ENCODE assay signal across 12 cellular contexts in the genomic region with DNA sequence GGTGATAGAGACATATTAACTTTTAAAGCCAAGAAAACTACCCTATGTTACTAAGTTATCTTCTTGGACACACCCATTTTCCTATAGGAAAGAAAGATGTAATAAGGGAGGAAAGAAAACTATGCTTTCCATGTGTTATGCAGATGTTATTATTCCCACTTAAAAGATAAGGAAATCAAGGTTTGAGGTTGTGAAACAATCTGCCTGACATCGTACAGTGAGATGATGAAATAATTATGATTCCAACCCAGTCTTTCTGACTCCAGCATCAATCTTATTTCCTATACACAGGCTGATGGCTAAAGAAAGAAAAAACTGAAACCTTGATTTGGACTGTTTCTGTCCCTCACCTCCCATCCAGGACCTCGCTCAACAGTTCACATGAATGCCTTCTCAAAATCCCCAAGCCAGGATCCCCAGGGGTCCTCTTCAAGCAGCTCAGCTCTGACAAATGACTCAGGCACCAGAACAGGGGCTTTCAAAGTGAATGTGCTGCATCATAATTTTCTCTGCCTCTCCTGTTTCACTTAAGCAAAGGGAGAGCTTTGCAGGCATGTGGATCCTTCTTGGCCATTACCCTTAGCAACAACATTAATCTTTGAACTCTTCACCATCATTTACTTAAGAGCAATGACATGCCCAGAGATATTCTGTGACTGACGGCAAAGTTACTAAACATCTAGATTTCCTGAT. TPM values are rescaled to one million over a fixed set of nuclear protein-coding genes. Genes with fewer than 3 reads are reported as not detected.
A peak's percentile ranks its signal among the peaks of the same experiment; 100 is the strongest.
DNase-seq lines count a peak whose midpoint lies in the region; TF ChIP-seq lines count a peak whose summit lies in the region.
"Had no signal": no experiment of that assay in that cellular context is flagged by ENCODE, and none has a peak within 500 bp of the region (broad histone marks: within the 10 kb centered on the region; RNA-seq: fewer than 3 reads in every experiment).

No MANE protein-coding gene starts in this region.

- H3K56ac ChIP-seq in H9 (ENCODE audit: insufficient read length, low read depth, low read length), result no peak overlapping the region

- no peak overlapping the region for H3K27ac ChIP-seq in H9 (ENCODE audit: insufficient read length, low read depth, low read length)
- peak overlapping the region; percentile 42 for H3K27ac ChIP-seq in fibroblast of lung (ENCODE audit: insufficient read depth, low read length)
- peak overlapping the region; percentile 57 for H3K27ac ChIP-seq in smooth muscle cell (ENCODE audit: low read depth)
- H3K27ac ChIP-seq: gastrocnemius medialis, VCaP had no signal

- no peak overlapping the region for H3T11ph ChIP-seq in H9 (ENCODE audit: low read length)

- H3K36me3 ChIP-seq in fibroblast of lung (ENCODE audit: control insufficient read depth, insufficient read depth, low read length), result no peaks in the 10 kb centered on the region
- no peaks in the 10 kb centered on the region for H3K36me3 ChIP-seq in smooth muscle cell (ENCODE audit: low read depth)
- H3K36me3 ChIP-seq: gastrocnemius medialis had no signal

- no peak overlapping the region for H4K8ac ChIP-seq in H9 (replicated peaks; ENCODE audit: insufficient read length, low read depth, low read length)

- H3K4me3 Mint-ChIP-seq in H9, result no peak overlapping the region
- H3K4me3 Mint-ChIP-seq in activated CD4-positive, alpha-beta T cell treated with anti-CD3 and anti-CD28 coated beads, Interleukin-2, amount 10 ng/mL, durations not matched to agents 7 days and 5 days, result no peak overlapping the region
- H3K4me3 Mint-ChIP-seq: activated T-cell treated with anti-CD3 and anti-CD28 coated beads, Interleukin-2, amount 50 U/mL, for 24 hours had no signal

- H2BK5ac ChIP-seq in H9 (ENCODE audit: insufficient read length, low read length), result no peak overlapping the region

- TF ChIP-seq CTCF in H9 (conservative IDR thresholded peaks at IDR 0.05) (no peak), fibroblast of lung (conservative IDR thresholded peaks at IDR 0.05 in 1 of 2, IDR thresholded peaks at IDR 0.05 in 1 of 2; ENCODE audit: low read depth in 1 of 2, low read length in 2 of 2) (no peak), smooth muscle cell (IDR thresholded peaks at IDR 0.05; ENCODE audit: borderline replicate concordance, insufficient read depth, poor library complexity, severe bottlenecking) (no peak)

- CTCF ChIA-PET in activated CD4-positive, alpha-beta T cell treated with anti-CD3 and anti-CD28 coated beads, Interleukin-2, amount 10 ng/mL, durations not matched to agents 7 days and 5 days (lab: Charles Lee), result interaction anchor here (0.8 kb wide), 1 partner anchor 110 kb away, joined by 3 read pairs; no protein-coding TSS in a partner anchor

- no peak overlapping the region for H2BK15ac ChIP-seq in H9 (ENCODE audit: low read depth, low read length)

- H3K4me1 Mint-ChIP-seq in H9, result peaks cover 14 to 16% of the 10 kb centered on the region in 2 experiments
- peaks cover 7% of the 10 kb centered on the region for H3K4me1 Mint-ChIP-seq in activated CD4-positive, alpha-beta T cell treated with anti-CD3 and anti-CD28 coated beads, Interleukin-2, amount 10 ng/mL, durations not matched to agents 7 days and 5 days

- H3K4me2 ChIP-seq in H9 (ENCODE audit: insufficient read depth, insufficient read length, low read length) (no peak overlapping the region), fibroblast of lung (ENCODE audit: extremely low read depth, insufficient read depth, low read length) (peak overlapping the region; percentile 73), smooth muscle cell (peak overlapping the region; percentile 5)

- H2BK20ac ChIP-seq in H9 (ENCODE audit: low read depth, low read length, poor library complexity, severe bottlenecking), result no peak overlapping the region

- H3F3A ChIP-seq in smooth muscle cell (ENCODE audit: low read depth), result peaks cover 7% of the 10 kb centered on the region

- no peak overlapping the region for H2BK12ac ChIP-seq in H9 (ENCODE audit: insufficient read length, low read depth, low read length)

- H3K9ac ChIP-seq in H9 (ENCODE audit: extremely low read depth, insufficient read length, low read length) (no peak overlapping the region), fibroblast of lung (ENCODE audit: insufficient read depth, low read length) (no peak overlapping the region), smooth muscle cell (ENCODE audit: low read depth) (no peak overlapping the region)

- no peak overlapping the region for H2BK120ac ChIP-seq in H9 (ENCODE audit: low read depth, low read length, poor library complexity, severe bottlenecking)

- POLR2A ChIA-PET in activated CD4-positive, alpha-beta T cell treated with anti-CD3 and anti-CD28 coated beads, Interleukin-2, amount 10 ng/mL, durations not matched to agents 7 days and 5 days (lab: Charles Lee), result no interaction called here

- H3K9me3 Mint-ChIP-seq in H9, result no peaks in the 10 kb centered on the region
- H3K9me3 Mint-ChIP-seq in activated CD4-positive, alpha-beta T cell treated with anti-CD3 and anti-CD28 coated beads, Interleukin-2, amount 10 ng/mL, durations not matched to agents 7 days and 5 days, result no peaks in the 10 kb centered on the region
- H3K9me3 Mint-ChIP-seq: activated T-cell treated with anti-CD3 and anti-CD28 coated beads, Interleukin-2, amount 50 U/mL, for 24 hours had no signal

- no peak overlapping the region for H3K4me3 ChIP-seq in fibroblast of lung (replicated peaks in 1 of 4; ENCODE audit: control extremely low read depth in 1 of 4, insufficient read depth in 1 of 4, low read depth in 3 of 4, low read length in 4 of 4)
- no peak overlapping the region for H3K4me3 ChIP-seq in smooth muscle cell
- H3K4me3 ChIP-seq: gastrocnemius medialis had no signal

- no peak overlapping the region for H3K23ac ChIP-seq in H9 (ENCODE audit: insufficient read length, low read depth, low read length)

- H3K9me3 ChIP-seq in H9 (ENCODE audit: control insufficient read depth, low read depth, low read length), result no peaks in the 10 kb centered on the region
- H3K9me3 ChIP-seq in fibroblast of lung (ENCODE audit: control insufficient read depth, insufficient read depth, low read depth, low read length), result no peaks in the 10 kb centered on the region
- no peaks in the 10 kb centered on the region for H3K9me3 ChIP-seq in smooth muscle cell (replicated peaks; ENCODE audit: low read depth)
- H3K9me3 ChIP-seq: gastrocnemius medialis had no signal

- H3K27me3 Mint-ChIP-seq in H9 (ENCODE audit: low read depth), result no peaks in the 10 kb centered on the region
- H3K27me3 Mint-ChIP-seq in activated CD4-positive, alpha-beta T cell treated with anti-CD3 and anti-CD28 coated beads, Interleukin-2, amount 10 ng/mL, durations not matched to agents 7 days and 5 days, result peaks cover 10% of the 10 kb centered on the region

- no peaks in the 10 kb centered on the region for H3K79me1 ChIP-seq in H9 (ENCODE audit: insufficient read depth, low read depth, low read length, poor library complexity, severe bottlenecking)

- H2AFZ ChIP-seq in H9 (ENCODE audit: low read length), result no peak overlapping the region
- H2AFZ ChIP-seq in fibroblast of lung (ENCODE audit: low read length), result no peak overlapping the region
- H2AFZ ChIP-seq in smooth muscle cell (ENCODE audit: low read depth), result peak overlapping the region; percentile 0

- no peaks in the 10 kb centered on the region; a peak in 2 of 7 replicates for H3K36me3 Mint-ChIP-seq in H9 (ENCODE audit: insufficient read depth in 1 of 3, low read depth in 3 of 3)
- no peaks in the 10 kb centered on the region for H3K36me3 Mint-ChIP-seq in activated CD4-positive, alpha-beta T cell treated with anti-CD3 and anti-CD28 coated beads, Interleukin-2, amount 10 ng/mL, durations not matched to agents 7 days and 5 days (ENCODE audit: low read depth)

- DNase-seq in H9 (peak; percentile 33), OCI-M1 (lab: John Stamatoyannopoulos, UW) (peak; percentile 20), fibroblast of lung (ENCODE audit: low read depth in 2 of 2) (peak; percentile 63 to 77), smooth muscle cell (lab: John Stamatoyannopoulos, UW; ENCODE audit: unreplicated experiment) (no peak), NK-92 (lab: John Stamatoyannopoulos, UW; ENCODE audit: unreplicated experiment) (no peak), GDM1 (lab: John Stamatoyannopoulos, UW) (no peak)
- no peak for DNase-seq in activated CD4-positive, alpha-beta T cell treated with anti-CD3 and anti-CD28 coated beads, Interleukin-2, amount 10 ng/mL, durations not matched to agents 7 days and 5 days
- DNase-seq: activated T-cell treated with anti-CD3 and anti-CD28 coated beads, Interleukin-2, amount 50 U/mL, for 24 hours; DMS153; gastrocnemius medialis; midbrain had no signal

- no peak overlapping the region for H3K18ac ChIP-seq in H9 (ENCODE audit: insufficient read length, low read depth, low read length)

- H4K20me1 ChIP-seq in H9 (ENCODE audit: control insufficient read depth, insufficient read depth, insufficient read length) (no peaks in the 10 kb centered on the region), fibroblast of lung (ENCODE audit: control insufficient read depth, extremely low read depth, insufficient read depth, low read length) (no peaks in the 10 kb centered on the region), smooth muscle cell (ENCODE audit: low read depth) (no peaks in the 10 kb centered on the region)

- H3K23me2 ChIP-seq in H9 (ENCODE audit: insufficient read length, low read depth, low read length, poor library complexity, severe bottlenecking), result no peaks in the 10 kb centered on the region

- no peak overlapping the region for H3K14ac ChIP-seq in H9 (ENCODE audit: insufficient read depth, low read length)

- no peak overlapping the region for H4K5ac ChIP-seq in H9 (ENCODE audit: insufficient read length, low read depth, low read length)

- H3K4me1 ChIP-seq in H9 (ENCODE audit: insufficient read depth, low read length) (no peaks in the 10 kb centered on the region; the same call in 1 of the 2 replicates), fibroblast of lung (ENCODE audit: control insufficient read depth, extremely low read depth, insufficient read depth, low read length) (peaks cover 15% of the 10 kb centered on the region), smooth muscle cell (ENCODE audit: low read depth) (peaks cover 22% of the 10 kb centered on the region)
- H3K4me1 ChIP-seq: gastrocnemius medialis had no signal

- H3K27me3 ChIP-seq in H9 (ENCODE audit: insufficient read depth, low read length) (no peaks in the 10 kb centered on the region), fibroblast of lung (ENCODE audit: control insufficient read depth, insufficient read depth, low read length) (no peaks in the 10 kb centered on the region), smooth muscle cell (ENCODE audit: low read depth) (no peaks in the 10 kb centered on the region)
- H3K27me3 ChIP-seq: gastrocnemius medialis had no signal

- H3K79me2 ChIP-seq in H9 (ENCODE audit: insufficient read depth, low read length) (no peaks in the 10 kb centered on the region), fibroblast of lung (ENCODE audit: control insufficient read depth, insufficient read depth, low read length) (no peaks in the 10 kb centered on the region), smooth muscle cell (ENCODE audit: low read depth) (no peaks in the 10 kb centered on the region)

- WGBS in H9 (ENCODE audit: extremely low coverage, insufficient read length, low lambda C conversion rate), result no CpG with 5 or more reads among the region's 3 CpGs
- WGBS in smooth muscle cell (ENCODE audit: low lambda C conversion rate), result 56% methylated on average over 3 of the region's 3 CpGs

- H2AK5ac ChIP-seq in H9 (ENCODE audit: insufficient read length, low read length), result no peak overlapping the region

- H3K27ac Mint-ChIP-seq in H9, result no peak overlapping the region; a peak in 1 of 7 replicates
- no peak overlapping the region for H3K27ac Mint-ChIP-seq in activated CD4-positive, alpha-beta T cell treated with anti-CD3 and anti-CD28 coated beads, Interleukin-2, amount 10 ng/mL, durations not matched to agents 7 days and 5 days
- H3K27ac Mint-ChIP-seq: activated T-cell treated with anti-CD3 and anti-CD28 coated beads, Interleukin-2, amount 50 U/mL, for 24 hours had no signal

- H3K4ac ChIP-seq in H9 (ENCODE audit: low read depth, low read length), result no peak overlapping the region

- H4K91ac ChIP-seq in H9 (ENCODE audit: insufficient read length, low read depth, low read length), result no peak overlapping the region

RNA-seq across cellular contexts. Expression of gene EID1, which starts 12.4 kb away (rescaled TPM):
- 112 and 113 TPM in 2 replicates for total RNA-seq in H9 (2021)
- 160 and 184 TPM in 2 replicates for total RNA-seq in fibroblast of lung
- polyA plus RNA-seq in fibroblast of lung, result 287 and 331 TPM in 2 replicates
- 223 and 225 TPM in 2 replicates for polyA plus RNA-seq in fibroblast of lung (2012)
- 22.4 and 25.6 TPM in 2 replicates for polyA minus RNA-seq in fibroblast of lung (ENCODE audit: low replicate concordance)
- 216 and 229 TPM in 2 replicates for total RNA-seq in smooth muscle cell
- polyA plus RNA-seq in smooth muscle cell, result 263 and 316 TPM in 2 replicates
- 10 to 100 TPM; 83.8 to 84.0 TPM for total RNA-seq in activated CD4-positive, alpha-beta T cell treated with anti-CD3 and anti-CD28 coated beads, Interleukin-2, amount 10 ng/mL, durations not matched to agents 7 days and 5 days

RNA-seq across cellular contexts. Expression of gene CEP152, which starts 54.7 kb away (rescaled TPM):
- total RNA-seq in H9 (2021) (10.9 TPM in 2 replicates), fibroblast of lung (7.8 and 8.5 TPM in 2 replicates), smooth muscle cell (10.7 and 37.5 TPM in 2 replicates)
- polyA plus RNA-seq in fibroblast of lung (0.72 and 1.4 TPM in 2 replicates), smooth muscle cell (3.9 and 5.9 TPM in 2 replicates)
- polyA plus RNA-seq in fibroblast of lung (2012), result 2.0 and 3.6 TPM in 2 replicates
- 1.1 TPM in 2 replicates for polyA minus RNA-seq in fibroblast of lung (ENCODE audit: low replicate concordance)
- total RNA-seq in activated CD4-positive, alpha-beta T cell treated with anti-CD3 and anti-CD28 coated beads, Interleukin-2, amount 10 ng/mL, durations not matched to agents 7 days and 5 days, result 10 to 100 TPM; 36.2 to 38.0 TPM

Comparison
In these comparisons a context has a peak if more than half of its experiments do, and no peak if none do; other contexts are left out.
1. DNase-seq: peak in H9 (single experiment), OCI-M1 (single experiment) and fibroblast of lung (2 of 2); none in smooth muscle cell (single experiment), activated CD4-positive, alpha-beta T cell treated with anti-CD3 and anti-CD28 coated beads, Interleukin-2, amount 10 ng/mL, durations not matched to agents 7 days and 5 days (single experiment), NK-92 (single experiment) and GDM1 (single experiment).